In genomic region chr9:121924700-121925099, GRCh38 we compare ENCODE assay signal across 20 cellular contexts.
"Had no signal": no experiment of that assay in that cellular context is flagged by ENCODE, and none has a peak within 500 bp of the region (broad histone marks: within the 10 kb centered on the region; RNA-seq: fewer than 3 reads in every experiment).

No MANE protein-coding gene starts in this region.

- H3K36me3 ChIP-seq: colonic mucosa, esophagus squamous epithelium, prostate gland had no signal

- H3K27ac Mint-ChIP-seq: activated CD4-positive, alpha-beta memory T cell treated with anti-CD3 and anti-CD28 coated beads, Interleukin-2, amount 10 ng/mL, durations not matched to agents 7 days and 5 days; activated naive CD4-positive, alpha-beta T cell treated with anti-CD3 and anti-CD28 coated beads, Interleukin-2, amount 50 U/mL, for 24 hours; nephron had no signal

- H3K27ac ChIP-seq: colonic mucosa, esophagus squamous epithelium, prostate gland, upper lobe of left lung had no signal

- H3K4me3 ChIP-seq: colonic mucosa, esophagus squamous epithelium, prostate gland, smooth muscle cell, upper lobe of left lung had no signal

- H3K27me3 ChIP-seq: colonic mucosa, esophagus squamous epithelium, upper lobe of left lung had no signal

- H3K4me1 ChIP-seq: colonic mucosa, prostate gland, upper lobe of left lung had no signal

- H3K9me3 ChIP-seq: colonic mucosa, esophagus squamous epithelium, prostate gland, upper lobe of left lung had no signal

- H3K9me3 Mint-ChIP-seq: activated CD4-positive, alpha-beta memory T cell treated with anti-CD3 and anti-CD28 coated beads, Interleukin-2, amount 10 ng/mL, durations not matched to agents 7 days and 5 days; activated naive CD4-positive, alpha-beta T cell treated with anti-CD3 and anti-CD28 coated beads, Interleukin-2, amount 50 U/mL, for 24 hours; activated T-cell treated with anti-CD3 and anti-CD28 coated beads, Interleukin-2, amount 50 U/mL, for 4 hours; nephron had no signal

- DNase-seq: activated CD4-positive, alpha-beta memory T cell treated with anti-CD3 and anti-CD28 coated beads, Interleukin-2, amount 10 ng/mL, durations not matched to agents 7 days and 5 days; activated CD4-positive, alpha-beta T cell treated with anti-CD3 and anti-CD28 coated beads for 4 hours; activated effector memory CD4-positive, alpha-beta T cell treated with anti-CD3 and anti-CD28 coated beads, Interleukin-2, amount 50 U/mL, for 16 hours; activated T-cell treated with anti-CD3 and anti-CD28 coated beads, Interleukin-2, amount 50 U/mL, for 4 hours; colonic mucosa; esophagus squamous epithelium; glutamatergic neuron; left ventricle myocardium superior; mesendoderm; nucleus accumbens; right cardiac atrium; stimulated activated CD4-positive, alpha-beta T cell treated with anti-CD3 and anti-CD28 coated beads, Interleukin-4, amount 100 ng/mL, for 4 hours; stimulated activated CD8-positive, alpha-beta memory T cell treated with anti-CD3 and anti-CD28 coated beads, Interleukin-4, amount 100 ng/mL, for 48 hours; stimulated activated naive CD8-positive, alpha-beta T cell treated with anti-CD3 and anti-CD28 coated beads, Interleukin-15, Interleukin-2, amounts not matched to agents 100 U/mL and 50 U/mL, for 24 hours; T-helper 2 cell had no signal

- H3K4me2 ChIP-seq: smooth muscle cell had no signal

- H3K27me3 Mint-ChIP-seq: activated CD4-positive, alpha-beta memory T cell treated with anti-CD3 and anti-CD28 coated beads, Interleukin-2, amount 10 ng/mL, durations not matched to agents 7 days and 5 days; activated naive CD4-positive, alpha-beta T cell treated with anti-CD3 and anti-CD28 coated beads, Interleukin-2, amount 50 U/mL, for 24 hours had no signal

- H3K4me3 Mint-ChIP-seq: activated CD4-positive, alpha-beta memory T cell treated with anti-CD3 and anti-CD28 coated beads, Interleukin-2, amount 10 ng/mL, durations not matched to agents 7 days and 5 days; activated naive CD4-positive, alpha-beta T cell treated with anti-CD3 and anti-CD28 coated beads, Interleukin-2, amount 50 U/mL, for 24 hours; activated T-cell treated with anti-CD3 and anti-CD28 coated beads, Interleukin-2, amount 50 U/mL, for 4 hours; nephron had no signal

- ATAC-seq: activated T-cell treated with anti-CD3 and anti-CD28 coated beads, Interleukin-2, amount 50 U/mL, for 4 hours; left ventricle myocardium superior; right cardiac atrium; stimulated activated naive CD8-positive, alpha-beta T cell treated with anti-CD3 and anti-CD28 coated beads, Interleukin-15, Interleukin-2, amounts not matched to agents 100 U/mL and 50 U/mL, for 24 hours had no signal

- H3K4me1 Mint-ChIP-seq: activated CD4-positive, alpha-beta memory T cell treated with anti-CD3 and anti-CD28 coated beads, Interleukin-2, amount 10 ng/mL, durations not matched to agents 7 days and 5 days; activated naive CD4-positive, alpha-beta T cell treated with anti-CD3 and anti-CD28 coated beads, Interleukin-2, amount 50 U/mL, for 24 hours had no signal
